In genomic region chr20:40689943-40690835, GRCh38 we compare ENCODE assay signal across 8 cellular contexts. TPM values are rescaled to one million over a fixed set of nuclear protein-coding genes. Genes with fewer than 3 reads are reported as not detected.
DNase-seq lines count a peak whose midpoint lies in the region; ATAC-seq and TF ChIP-seq lines count a peak whose summit lies in the region.

No MANE protein-coding gene starts in this region.

- peak overlapping the region; percentile 55 to 97 (median 68) for H3K4me3 ChIP-seq in BLaER1 treated with 17β-estradiol and CSF1 and Interleukin-3, amounts not matched to agents 10 nM and 100 nM
- H3K4me3 ChIP-seq in HUES64 (ENCODE audit: low read length) (peak overlapping the region; percentile 59), neuronal stem cell (ENCODE audit: low read length in 2 of 2) (peak overlapping the region; percentile 38 to 83), thyroid gland (replicated peaks in 1 of 3) (peak overlapping the region; percentile 13 to 60 (median 17))

- H3K18ac ChIP-seq in neuronal stem cell (ENCODE audit: low read length) = peak overlapping the region; percentile 96

- H2BK120ac ChIP-seq in neuronal stem cell (ENCODE audit: low read depth, low read length) = no peak overlapping the region

- peaks cover 11 to 32% (median 16%) of the 10 kb centered on the region in 10 experiments; a peak in 19 of 20 replicates for H3K4me1 ChIP-seq in BLaER1 treated with 17β-estradiol and CSF1 and Interleukin-3, amounts not matched to agents 10 nM and 100 nM
- H3K4me1 ChIP-seq in HUES64 (ENCODE audit: insufficient read depth, low read length) (peaks cover 4% of the 10 kb centered on the region; the same call in 1 of the 2 replicates), neuronal stem cell (ENCODE audit: control insufficient read depth in 2 of 2, insufficient read depth in 1 of 2, low read depth in 1 of 2, low read length in 2 of 2) (peaks cover 6 to 23% of the 10 kb centered on the region in 2 donors), thyroid gland (peaks cover 5 to 14% of the 10 kb centered on the region in 2 donors)

- peaks cover 0 to 37% (median 0%) of the 10 kb centered on the region in 11 experiments; a peak in 9 of 22 replicates for H3K36me3 ChIP-seq in BLaER1 treated with 17β-estradiol and CSF1 and Interleukin-3, amounts not matched to agents 10 nM and 100 nM
- H3K36me3 ChIP-seq in HUES64 (ENCODE audit: insufficient read depth, low read length) = no peaks in the 10 kb centered on the region
- H3K36me3 ChIP-seq in neuronal stem cell (replicated peaks in 1 of 2; ENCODE audit: control insufficient read depth in 2 of 2, insufficient read depth in 2 of 2, low read length in 2 of 2) = no peaks in the 10 kb centered on the region
- no peaks in the 10 kb centered on the region for H3K36me3 ChIP-seq in thyroid gland

- peak overlapping the region; percentile 99 for H2AFZ ChIP-seq in neuronal stem cell (ENCODE audit: low read length)

- no peak overlapping the region for H3K27ac Mint-ChIP-seq in activated naive CD4-positive, alpha-beta T cell treated with anti-CD3 and anti-CD28 coated beads for 36 hours

- no peaks in the 10 kb centered on the region for H3K9me3 Mint-ChIP-seq in activated naive CD4-positive, alpha-beta T cell treated with anti-CD3 and anti-CD28 coated beads for 36 hours

- H4K8ac ChIP-seq in neuronal stem cell (ENCODE audit: low read depth, low read length) = no peak overlapping the region

- TF ChIP-seq POLR2A in thyroid gland (IDR thresholded peaks at IDR 0.05) = peak in 1 of 2 donors; percentile 31

- peak; percentile 50 for ATAC-seq in GM19328 (IDR thresholded peaks at IDR 0.05; ENCODE audit: unreplicated experiment)

- peaks cover 42 to 96% (median 90%) of the 10 kb centered on the region in 11 experiments for H3K27me3 ChIP-seq in BLaER1 treated with 17β-estradiol and CSF1 and Interleukin-3, amounts not matched to agents 10 nM and 100 nM
- H3K27me3 ChIP-seq in HUES64 (ENCODE audit: insufficient read depth, low read length) (peaks cover 98% of the 10 kb centered on the region), neuronal stem cell (ENCODE audit: control insufficient read depth in 3 of 3, insufficient read depth in 3 of 3, low read depth in 1 of 3, low read length in 3 of 3) (peaks cover 47 to 99% (median 83%) of the 10 kb centered on the region in 3 experiments), thyroid gland (no peaks in the 10 kb centered on the region)

- H2BK5ac ChIP-seq in neuronal stem cell (ENCODE audit: low read length) = no peak overlapping the region

- H3K36me3 Mint-ChIP-seq in activated naive CD4-positive, alpha-beta T cell treated with anti-CD3 and anti-CD28 coated beads for 36 hours (ENCODE audit: low read depth) = no peaks in the 10 kb centered on the region

- peak overlapping the region; percentile 57 to 100 (median 85) for H3K27ac ChIP-seq in BLaER1 treated with 17β-estradiol and CSF1 and Interleukin-3, amounts not matched to agents 10 nM and 100 nM
- H3K27ac ChIP-seq in HUES64 (ENCODE audit: low read depth, low read length) (no peak overlapping the region; the same call in 1 of the 2 replicates), neuronal stem cell (replicated peaks; ENCODE audit: low read length) (peak overlapping the region; percentile 55), thyroid gland (peak overlapping the region; percentile 94 to 98 (median 96))

- no peaks in the 10 kb centered on the region for H3K79me1 ChIP-seq in neuronal stem cell (ENCODE audit: low read depth, low read length)

- no peak overlapping the region for H2BK12ac ChIP-seq in neuronal stem cell (ENCODE audit: low read length)

- DNase-seq in RPMI7951 (ENCODE audit: low read depth) = peak; percentile 89
- peak; percentile 85 for DNase-seq in activated naive CD4-positive, alpha-beta T cell treated with anti-CD3 and anti-CD28 coated beads for 36 hours
- DNase-seq in germinal center (ENCODE audit: low spot score) = peak; percentile 81
- DNase-seq in neuronal stem cell (ENCODE audit: low spot score) = peak; percentile 90
- peak; percentile 94 to 96 for DNase-seq in thyroid gland

- peak overlapping the region; percentile 78 for H3K14ac ChIP-seq in neuronal stem cell (ENCODE audit: low read length)

- TF ChIP-seq CTCF in thyroid gland (IDR thresholded peaks at IDR 0.05) = peak; percentile 74 to 95 (median 86)

- peaks cover 30 to 50% (median 37%) of the 10 kb centered on the region in 11 experiments for H4K20me1 ChIP-seq in BLaER1 treated with 17β-estradiol and CSF1 and Interleukin-3, amounts not matched to agents 10 nM and 100 nM

- H3K4me3 Mint-ChIP-seq in activated naive CD4-positive, alpha-beta T cell treated with anti-CD3 and anti-CD28 coated beads for 36 hours = peak overlapping the region; percentile 64

- H3K27me3 Mint-ChIP-seq in activated naive CD4-positive, alpha-beta T cell treated with anti-CD3 and anti-CD28 coated beads for 36 hours (ENCODE audit: low read depth) = peaks cover 76% of the 10 kb centered on the region

- intact Hi-C loops in activated naive CD4-positive, alpha-beta T cell treated with anti-CD3 and anti-CD28 coated beads for 36 hours (cut with micrococcal nuclease) = loop anchor here (2.0 to 5.0 kb wide), 6 partner anchors 272 to 1963 kb away; no protein-coding TSS in a partner anchor
- intact Hi-C loops in thyroid gland (cut with DNase I) = loop anchor here (5.0 to 10.0 kb wide), 4 partner anchors 428 to 925 kb away; partner anchors contain the start of gene CHD6

- peaks cover 0 to 45% (median 0%) of the 10 kb centered on the region in 11 experiments; a peak in 10 of 22 replicates for H3K9me3 ChIP-seq in BLaER1 treated with 17β-estradiol and CSF1 and Interleukin-3, amounts not matched to agents 10 nM and 100 nM (replicated peaks in 1 of 11)
- no peaks in the 10 kb centered on the region for H3K9me3 ChIP-seq in HUES64 (ENCODE audit: insufficient read depth, low read depth, low read length)
- H3K9me3 ChIP-seq in neuronal stem cell (replicated peaks in 1 of 2; ENCODE audit: control insufficient read depth in 2 of 2, insufficient read depth in 1 of 2, low read depth in 1 of 2, low read length in 2 of 2) = peaks cover 0 to 2% of the 10 kb centered on the region in 2 donors
- no peaks in the 10 kb centered on the region for H3K9me3 ChIP-seq in thyroid gland

- no peak overlapping the region for H4K91ac ChIP-seq in neuronal stem cell (ENCODE audit: low read depth, low read length, poor library complexity)

- WGBS in HUES64 = 1% methylated on average over 84 of the region's 84 CpGs
- WGBS in neuronal stem cell (ENCODE audit: extremely low coverage in 2 of 2, insufficient read length in 2 of 2, insufficient replicate concordance in 1 of 2), 2 donors = no CpG with 5 or more reads among the region's 84 CpGs
- WGBS in thyroid gland, 2 donors = 6 to 8% methylated on average over 56 to 72 of the region's 84 CpGs

- peaks cover 11% of the 10 kb centered on the region for H3K4me1 Mint-ChIP-seq in activated naive CD4-positive, alpha-beta T cell treated with anti-CD3 and anti-CD28 coated beads for 36 hours (ENCODE audit: low read depth)

- no peak overlapping the region for H3K4ac ChIP-seq in neuronal stem cell (ENCODE audit: low read length)

- H3K4me2 ChIP-seq in BLaER1 treated with 17β-estradiol and CSF1 and Interleukin-3, amounts not matched to agents 10 nM and 100 nM = peak overlapping the region; percentile 87 to 99 (median 94)
- H3K4me2 ChIP-seq in neuronal stem cell (ENCODE audit: insufficient read depth, low read length, poor library complexity, severe bottlenecking) = peak overlapping the region; percentile 93

- H3K23ac ChIP-seq in neuronal stem cell (ENCODE audit: low read depth, low read length, poor library complexity) = peak overlapping the region; percentile 13

- peak overlapping the region; percentile 70 for H2BK15ac ChIP-seq in neuronal stem cell (ENCODE audit: low read length)

- peak overlapping the region; percentile 36 for H2AK5ac ChIP-seq in neuronal stem cell (ENCODE audit: low read depth, low read length)

- CTCF ChIA-PET in activated naive CD4-positive, alpha-beta T cell treated with anti-CD3 and anti-CD28 coated beads for 36 hours (lab: Charles Lee) = interaction anchor here (0.7 to 1.1 kb wide), 2 partner anchors 253 to 1421 kb away, joined by 3 to 4 read pairs; no protein-coding TSS in a partner anchor

- H3K9ac ChIP-seq in BLaER1 treated with 17β-estradiol and CSF1 and Interleukin-3, amounts not matched to agents 10 nM and 100 nM = peak overlapping the region; percentile 77 to 99 (median 85)
- 0 out of 2 replicates have a peak overlapping the region, but pooled peaks have one; percentile 33 for H3K9ac ChIP-seq in HUES64 (ENCODE audit: low read depth, low read length)
- peak overlapping the region; percentile 78 for H3K9ac ChIP-seq in neuronal stem cell (ENCODE audit: low read depth, low read length, poor library complexity)

RNA-seq across cellular contexts. Expression of gene MAFB, which starts 1.2 kb away (rescaled TPM):
- 1.8 TPM for polyA plus RNA-seq in HUES64 (2013, experiment 1 of 2)
- 1.7 TPM for polyA plus RNA-seq in HUES64 (2013, experiment 2 of 2)
- total RNA-seq in RPMI7951 (2014; rRNA removed; shearing (Covaris generic)) = 2.9 and 3.3 TPM in 2 replicates
- total RNA-seq in activated naive CD4-positive, alpha-beta T cell treated with anti-CD3 and anti-CD28 coated beads for 36 hours = not detected
- polyA plus RNA-seq in neuronal stem cell (2013, experiment 1 of 2) = 1.4 TPM
- polyA plus RNA-seq in neuronal stem cell (2013, experiment 2 of 2) = 1.6 TPM
- total RNA-seq in thyroid gland = 10 to 100 TPM; 34.4 to 46.1 (median 43.5) TPM

Comparison
In these comparisons a context has a peak if more than half of its experiments do, and no peak if none do; other contexts are left out.
1. H3K4me3 ChIP-seq: peak in every context shown above with its lines; median percentile 68 in BLaER1 treated with 17β-estradiol and CSF1 and Interleukin-3, amounts not matched to agents 10 nM and 100 nM; 60 in neuronal stem cell; 59 in HUES64; 17 in thyroid gland.
2. H3K9ac ChIP-seq: peak in every context shown above with its lines; median percentile 85 in BLaER1 treated with 17β-estradiol and CSF1 and Interleukin-3, amounts not matched to agents 10 nM and 100 nM; 78 in neuronal stem cell; 33 in HUES64.